26 cellular contexts compared by ENCODE assay signal in genomic region chr10:64959116-64959515, GRCh38.
A peak's percentile ranks its signal among the peaks of the same experiment; 100 is the strongest.
DNase-seq lines count a peak whose midpoint lies in the region.
"Had no signal": no experiment of that assay in that cellular context is flagged by ENCODE, and none has a peak within 500 bp of the region (broad histone marks: within the 10 kb centered on the region; RNA-seq: fewer than 3 reads in every experiment).

No MANE protein-coding gene starts in this region.

- CTCF ChIA-PET in activated CD4-positive, alpha-beta T cell treated with anti-CD3 and anti-CD28 coated beads, Interleukin-2, amount 10 ng/mL, durations not matched to agents 7 days and 5 days (lab: Charles Lee): no interaction called here

- H3K27ac Mint-ChIP-seq in activated CD4-positive, alpha-beta T cell treated with anti-CD3 and anti-CD28 coated beads, Interleukin-2, amount 10 ng/mL, durations not matched to agents 7 days and 5 days: no peak overlapping the region
- H3K27ac Mint-ChIP-seq: B cell; CD14-positive monocyte; CD4-positive, alpha-beta memory T cell; CD4-positive, alpha-beta T cell; CD4-positive, CD25-positive, alpha-beta regulatory T cell; CD8-positive, alpha-beta memory T cell; CD8-positive, alpha-beta T cell had no signal

- H3K9me3 Mint-ChIP-seq in activated CD4-positive, alpha-beta T cell treated with anti-CD3 and anti-CD28 coated beads, Interleukin-2, amount 10 ng/mL, durations not matched to agents 7 days and 5 days: no peaks in the 10 kb centered on the region

- POLR2A ChIA-PET in activated CD4-positive, alpha-beta T cell treated with anti-CD3 and anti-CD28 coated beads, Interleukin-2, amount 10 ng/mL, durations not matched to agents 7 days and 5 days (lab: Charles Lee): no interaction called here

- DNase-seq in SK-MEL-5 (ENCODE audit: low read depth, low spot score): peak; percentile 70
- DNase-seq in foreskin melanocyte: peak; percentile 63
- no peak for DNase-seq in NCI-H82 (lab: John Stamatoyannopoulos, UW)
- DNase-seq in activated CD4-positive, alpha-beta T cell treated with anti-CD3 and anti-CD28 coated beads, Interleukin-2, amount 10 ng/mL, durations not matched to agents 7 days and 5 days: no peak
- DNase-seq: 8988T; ACHN; AML-193; BE2C; C1 segment of cervical spinal cord; Caco-2; Calu3; CD4-positive, alpha-beta memory T cell; CD4-positive, alpha-beta T cell; CD4-positive, CD25-positive, alpha-beta regulatory T cell; CD8-positive, alpha-beta memory T cell; CD8-positive, alpha-beta T cell; COR-L47; DMS 273 treated with DMSO at 0.1 percent for 48 hours; DMS153; DMS53; DMS79; DMS79 treated with DMSO at 0.1 percent for 48 hours; DND-41; EL had no signal

- no peaks in the 10 kb centered on the region for H3K4me1 Mint-ChIP-seq in activated CD4-positive, alpha-beta T cell treated with anti-CD3 and anti-CD28 coated beads, Interleukin-2, amount 10 ng/mL, durations not matched to agents 7 days and 5 days
- H3K4me1 Mint-ChIP-seq: B cell; CD14-positive monocyte; CD4-positive, alpha-beta memory T cell; CD4-positive, CD25-positive, alpha-beta regulatory T cell; CD8-positive, alpha-beta memory T cell had no signal

- in situ Hi-C loops in SK-MEL-5 (cut with HindIII; ENCODE audit: low pct_unique_long_range_greater_than_20kb, low sequenced_read_pairs): no loop called here

- H3K36me3 Mint-ChIP-seq in activated CD4-positive, alpha-beta T cell treated with anti-CD3 and anti-CD28 coated beads, Interleukin-2, amount 10 ng/mL, durations not matched to agents 7 days and 5 days (ENCODE audit: low read depth): no peaks in the 10 kb centered on the region
- H3K36me3 Mint-ChIP-seq: CD14-positive monocyte; CD4-positive, alpha-beta memory T cell; CD4-positive, CD25-positive, alpha-beta regulatory T cell; CD8-positive, alpha-beta memory T cell; CD8-positive, alpha-beta T cell had no signal

- no peaks in the 10 kb centered on the region for H3K27me3 Mint-ChIP-seq in activated CD4-positive, alpha-beta T cell treated with anti-CD3 and anti-CD28 coated beads, Interleukin-2, amount 10 ng/mL, durations not matched to agents 7 days and 5 days
- H3K27me3 Mint-ChIP-seq: B cell; CD4-positive, alpha-beta memory T cell; CD4-positive, alpha-beta T cell; CD4-positive, CD25-positive, alpha-beta regulatory T cell; CD8-positive, alpha-beta memory T cell had no signal

- H3K4me3 Mint-ChIP-seq in activated CD4-positive, alpha-beta T cell treated with anti-CD3 and anti-CD28 coated beads, Interleukin-2, amount 10 ng/mL, durations not matched to agents 7 days and 5 days: no peak overlapping the region
- H3K4me3 Mint-ChIP-seq: B cell; CD14-positive monocyte; CD4-positive, alpha-beta memory T cell; CD4-positive, alpha-beta T cell; CD4-positive, CD25-positive, alpha-beta regulatory T cell; CD8-positive, alpha-beta memory T cell; CD8-positive, alpha-beta T cell had no signal

Comparison
In these comparisons a context has a peak if more than half of its experiments do, and no peak if none do; other contexts are left out.
1. DNase-seq: peak in SK-MEL-5 (single experiment) and foreskin melanocyte (single experiment); none in NCI-H82 (single experiment) and activated CD4-positive, alpha-beta T cell treated with anti-CD3 and anti-CD28 coated beads, Interleukin-2, amount 10 ng/mL, durations not matched to agents 7 days and 5 days (single experiment).